In the genomic region with DNA sequence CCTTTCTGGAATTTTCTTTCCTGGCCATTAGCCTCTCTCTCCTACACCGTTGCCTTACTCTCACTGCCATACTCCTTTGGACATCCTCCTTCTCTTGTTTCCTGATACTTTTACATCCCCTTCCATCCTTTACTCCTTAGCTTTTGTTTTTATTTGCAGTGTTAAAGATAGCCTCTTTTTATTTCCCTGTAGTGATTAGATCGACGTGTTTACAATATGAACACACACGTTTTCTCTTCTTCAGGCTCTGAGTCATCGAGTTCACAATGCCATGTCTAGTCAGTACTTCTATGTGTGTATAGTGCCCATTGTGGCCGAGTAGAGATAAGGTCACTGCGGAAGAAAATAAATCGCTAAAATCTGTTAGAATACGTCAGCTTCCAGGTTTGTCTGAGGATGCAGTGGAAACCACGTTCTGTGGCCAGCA, we compare ENCODE assay signal across 10 cellular contexts.
A peak's percentile ranks its signal among the peaks of the same experiment; 100 is the strongest.
DNase-seq lines count a peak whose midpoint lies in the region; ATAC-seq, FAIRE-seq and TF ChIP-seq lines count a peak whose summit lies in the region.
"Had no signal": no experiment of that assay in that cellular context is flagged by ENCODE, and none has a peak within 500 bp of the region (broad histone marks: within the 10 kb centered on the region; RNA-seq: fewer than 3 reads in every experiment).

No MANE protein-coding gene starts in this region.

- H3K4me1 ChIP-seq in mucosa of descending colon (ENCODE audit: low read depth), result no peaks in the 10 kb centered on the region
- H3K4me1 ChIP-seq in tibial nerve, result peaks cover 0 to 62% (median 9%) of the 10 kb centered on the region in 4 donors

- no peak for TF ChIP-seq EP300 in tibial nerve (IDR thresholded peaks at IDR 0.05)

- H3K27ac ChIP-seq in tibial nerve, result peak overlapping the region in 2 of 4 donors; percentile 25 to 40

- H3K4me3 ChIP-seq in mucosa of descending colon (no peak overlapping the region), tibial nerve (no peak overlapping the region)

- no peaks in the 10 kb centered on the region for H3K9me3 ChIP-seq in mucosa of descending colon
- no peaks in the 10 kb centered on the region for H3K9me3 ChIP-seq in tibial nerve

- peak; percentile 88 for ATAC-seq in mucosa of descending colon
- no peak for ATAC-seq in HG03342 (IDR thresholded peaks at IDR 0.05; ENCODE audit: unreplicated experiment)
- no peak for ATAC-seq in omental fat pad (ENCODE audit: low FRiP score)

- TF ChIP-seq POLR2A in tibial nerve (IDR thresholded peaks at IDR 0.05), result no peak

- no peak for FAIRE-seq in HTR-8/SVneo (lab: Jason Lieb, UNC)

- WGBS in tibial nerve, 2 donors, result 25 to 29% methylated on average over 10 of the region's 10 CpGs

- TF ChIP-seq CTCF in mucosa of descending colon (IDR thresholded peaks at IDR 0.05) (no peak), omental fat pad (IDR thresholded peaks at IDR 0.05) (no peak), tibial nerve (IDR thresholded peaks at IDR 0.05) (no peak)

- H3K27me3 ChIP-seq in tibial nerve, result no peaks in the 10 kb centered on the region

- intact Hi-C loops in mucosa of descending colon (cut with DNase I, micrococcal nuclease), result no loop called here

- DNase-seq in AG20443 (ENCODE audit: low spot score) (peak; percentile 66), HTR-8/SVneo (ENCODE audit: insufficient read length, low spot score) (peak; percentile 69), astrocyte of the hippocampus (ENCODE audit: low read depth, low spot score) (peak; percentile 80), mucosa of descending colon (no peak), omental fat pad (ENCODE audit: low spot score) (no peak), NCI-H146 (lab: John Stamatoyannopoulos, UW) (no peak), tibial nerve (ENCODE audit: low spot score in 2 of 2) (no peak)
- DNase-seq: activated CD4-positive, alpha-beta memory T cell treated with anti-CD3 and anti-CD28 coated beads for 36 hours; left cardiac atrium had no signal

- no peaks in the 10 kb centered on the region for H3K36me3 ChIP-seq in mucosa of descending colon (ENCODE audit: low read depth)
- H3K36me3 ChIP-seq in tibial nerve, result no peaks in the 10 kb centered on the region

Comparison
In these comparisons a context has a peak if more than half of its experiments do, and no peak if none do; other contexts are left out.
1. DNase-seq: peak in AG20443 (single experiment), HTR-8/SVneo (single experiment) and astrocyte of the hippocampus (single experiment); none in mucosa of descending colon (0 of 3), omental fat pad (single experiment), NCI-H146 (single experiment) and tibial nerve (0 of 2).